Comparison of ENCODE assay signal across 26 cellular contexts in genomic region chr12:57156701-57157403, GRCh38. TPM values are rescaled to one million over a fixed set of nuclear protein-coding genes. Genes with fewer than 3 reads are reported as not detected.
DNase-seq lines count a peak whose midpoint lies in the region; ATAC-seq and TF ChIP-seq lines count a peak whose summit lies in the region.
"Had no signal": no experiment of that assay in that cellular context is flagged by ENCODE, and none has a peak within 500 bp of the region (broad histone marks: within the 10 kb centered on the region; RNA-seq: fewer than 3 reads in every experiment).

No MANE protein-coding gene starts in this region.

- H3K9me3 Mint-ChIP-seq in glutamatergic neuron (ENCODE audit: unreplicated experiment), result peaks cover 9% of the 10 kb centered on the region
- H3K9me3 Mint-ChIP-seq: activated T-helper 17 cell treated with anti-CD3 and anti-CD28 coated beads, Interleukin-2, amount 50 U/mL, for 72 hours; CD8-positive, alpha-beta T cell; central memory CD8-positive, alpha-beta T cell; H9; nephron had no signal

- CTCF ChIA-PET in SK-N-SH (lab: Yijun Ruan, JAX), result interaction anchor here (1.0 to 33.3 kb wide), 6 partner anchors 24 to 302 kb away, joined by 3 to 616 read pairs (median 4); partner anchors contain the start of gene GLI1

- no peak overlapping the region for H3K4me2 ChIP-seq in SK-N-SH

- peaks cover 7% of the 10 kb centered on the region for H3K27me3 Mint-ChIP-seq in glutamatergic neuron (ENCODE audit: unreplicated experiment)
- H3K27me3 Mint-ChIP-seq: activated naive CD8-positive, alpha-beta T cell; activated T-helper 17 cell treated with anti-CD3 and anti-CD28 coated beads, Interleukin-2, amount 50 U/mL, for 72 hours; central memory CD8-positive, alpha-beta T cell had no signal

- peak; percentile 11 for DNase-seq in COLO668 (lab: John Stamatoyannopoulos, UW; ENCODE audit: unreplicated experiment)
- peak; percentile 18 for DNase-seq in NB4 (ENCODE audit: low read depth)
- no peak for DNase-seq in glutamatergic neuron
- peak; percentile 82 for DNase-seq in spleen
- DNase-seq in GM10266 (ENCODE audit: extremely low spot score), result no peak
- no peak for DNase-seq in SK-N-SH
- DNase-seq: activated CD4-positive, alpha-beta T cell treated with anti-CD3 and anti-CD28 coated beads, Interleukin-2, amount 50 U/mL, for 48 hours; activated CD4-positive, CD25-positive, alpha-beta regulatory T cell; activated CD8-positive, alpha-beta memory T cell treated with anti-CD3 and anti-CD28 coated beads, Interleukin-2, amount 50 U/mL, for 48 hours; CD8-positive, alpha-beta T cell; DMS79 treated with DMSO at 0.1 percent for 48 hours; H9; kidney glomerular epithelial cell; midbrain; NCI-H1105; NCI-H2029; NCI-H2227 treated with DMSO at 0.1 percent for 48 hours; RPMI8226; stimulated activated naive CD8-positive, alpha-beta T cell treated with anti-CD3 and anti-CD28 coated beads, Interleukin-15, Interleukin-2, amounts not matched to agents 100 U/mL and 50 U/mL, for 24 hours had no signal

- H3K79me2 ChIP-seq in SK-N-SH (ENCODE audit: insufficient read depth), result no peaks in the 10 kb centered on the region

- ATAC-seq in HG03159 (IDR thresholded peaks at IDR 0.05; ENCODE audit: unreplicated experiment), result no peak
- ATAC-seq: activated T-helper 17 cell treated with anti-CD3 and anti-CD28 coated beads, Interleukin-2, amount 50 U/mL, for 72 hours; CD8-positive, alpha-beta T cell; stimulated activated naive CD8-positive, alpha-beta T cell treated with anti-CD3 and anti-CD28 coated beads, Interleukin-15, Interleukin-2, amounts not matched to agents 100 U/mL and 50 U/mL, for 24 hours had no signal

- H3K36me3 ChIP-seq in spleen, result peaks cover 0 to 73% (median 3%) of the 10 kb centered on the region in 6 donors
- H3K36me3 ChIP-seq in SK-N-SH (replicated peaks in 1 of 2; ENCODE audit: control insufficient read depth in 1 of 2, insufficient read depth in 2 of 2, low read length in 1 of 2), result peaks cover 35 to 66% of the 10 kb centered on the region in 2 experiments

- intact Hi-C loops in spleen (cut with DNase I; ENCODE audit: low total_unique reads), result no loop called here

- no peak overlapping the region for H3K9ac ChIP-seq in SK-N-SH

- no peak for TF ChIP-seq RAD21 in SK-N-SH (IDR thresholded peaks at IDR 0.05; ENCODE audit: low read length)

- H3K9me2 ChIP-seq in SK-N-SH, result no peaks in the 10 kb centered on the region

- peaks cover 4 to 83% (median 47%) of the 10 kb centered on the region in 6 donors for H3K4me1 ChIP-seq in spleen
- H3K4me1 ChIP-seq in SK-N-SH (ENCODE audit: control insufficient read depth in 1 of 2, insufficient read depth in 2 of 2, low read depth in 1 of 2, low read length in 1 of 2), result peaks cover 16 to 49% of the 10 kb centered on the region in 2 experiments

- no peaks in the 10 kb centered on the region for H3K4me1 Mint-ChIP-seq in glutamatergic neuron (ENCODE audit: low read depth, unreplicated experiment)
- H3K4me1 Mint-ChIP-seq: activated T-helper 17 cell treated with anti-CD3 and anti-CD28 coated beads, Interleukin-2, amount 50 U/mL, for 72 hours had no signal

- H3F3A ChIP-seq in SK-N-SH (replicated peaks; ENCODE audit: insufficient read depth), result peaks cover 5% of the 10 kb centered on the region

- H3K27ac ChIP-seq in spleen (peak overlapping the region in 4 of 8 donors; percentile 8 to 62 (median 36)), SK-N-SH (ENCODE audit: low read depth in 2 of 2, low read length in 1 of 2) (peak overlapping the region in 1 of 2 experiments; percentile 23; a peak in 1 of 4 replicates)
- H3K27ac ChIP-seq: pancreas had no signal

- POLR2A ChIA-PET in SK-N-SH (lab: Yijun Ruan, JAX), result interaction anchor here (1.0 kb wide), 1 partner anchor 29 kb away, joined by 3 read pairs; the partner anchor contains the start of gene LRP1

- no peak overlapping the region for H3K4me3 Mint-ChIP-seq in glutamatergic neuron (ENCODE audit: unreplicated experiment)
- H3K4me3 Mint-ChIP-seq: activated naive CD8-positive, alpha-beta T cell; activated T-helper 17 cell treated with anti-CD3 and anti-CD28 coated beads, Interleukin-2, amount 50 U/mL, for 72 hours; CD8-positive, alpha-beta T cell; central memory CD8-positive, alpha-beta T cell; nephron had no signal

- no peaks in the 10 kb centered on the region for H4K20me1 ChIP-seq in SK-N-SH (ENCODE audit: insufficient read depth)

- H3K36me3 Mint-ChIP-seq in glutamatergic neuron (ENCODE audit: unreplicated experiment), result peaks cover 23% of the 10 kb centered on the region
- H3K36me3 Mint-ChIP-seq: activated naive CD8-positive, alpha-beta T cell had no signal

- no peak for TF ChIP-seq CTCF in NB4 (IDR thresholded peaks at IDR 0.05; ENCODE audit: low read depth, low read length)
- no peak for TF ChIP-seq CTCF in glutamatergic neuron (IDR thresholded peaks at IDR 0.05; ENCODE audit: partially characterized antibody, unreplicated experiment)
- TF ChIP-seq CTCF in spleen (IDR thresholded peaks at IDR 0.05 in 8 of 11, conservative IDR thresholded peaks at IDR 0.05 in 3 of 11), result no peak
- no peak for TF ChIP-seq CTCF in GM10266 (IDR thresholded peaks at IDR 0.05; ENCODE audit: control insufficient read depth, insufficient read depth, low read depth, missing control alignments)
- TF ChIP-seq CTCF in SK-N-SH (IDR thresholded peaks at IDR 0.05), result no peak

- no peak overlapping the region for H2AFZ ChIP-seq in SK-N-SH (ENCODE audit: low read depth)

- 40 to 68% (median 46%) methylated on average over 13 to 16 of the region's 16 CpGs for WGBS in spleen, 5 donors
- 91% methylated on average over 9 of the region's 16 CpGs for WGBS in SK-N-SH (ENCODE audit: low lambda C conversion rate)

- H3K9me3 ChIP-seq in spleen (no peaks in the 10 kb centered on the region), SK-N-SH (no peaks in the 10 kb centered on the region)
- H3K9me3 ChIP-seq: pancreas, tibial nerve had no signal

- TF ChIP-seq POLR2A in NB4 (IDR thresholded peaks at IDR 0.05; ENCODE audit: extremely low read depth, insufficient read length) (no peak), spleen (IDR thresholded peaks at IDR 0.05) (no peak)

- peaks cover 0 to 14% (median 0%) of the 10 kb centered on the region in 7 donors for H3K27me3 ChIP-seq in spleen (replicated peaks in 1 of 7)
- no peaks in the 10 kb centered on the region for H3K27me3 ChIP-seq in SK-N-SH (ENCODE audit: insufficient read depth)
- H3K27me3 ChIP-seq: pancreas, tibial nerve had no signal

- no peak for TF ChIP-seq EP300 in SK-N-SH (IDR thresholded peaks at IDR 0.05; ENCODE audit: borderline replicate concordance in 1 of 2, low read depth in 1 of 2, low read length in 1 of 2)

- peak overlapping the region; percentile 43 for H3K27ac Mint-ChIP-seq in glutamatergic neuron (ENCODE audit: unreplicated experiment)
- H3K27ac Mint-ChIP-seq: activated naive CD8-positive, alpha-beta T cell; activated T-helper 17 cell treated with anti-CD3 and anti-CD28 coated beads, Interleukin-2, amount 50 U/mL, for 72 hours; CD8-positive, alpha-beta T cell; H9 had no signal

- no peak overlapping the region for H3K4me3 ChIP-seq in NB4 (ENCODE audit: low read depth, low read length)
- no peak overlapping the region for H3K4me3 ChIP-seq in spleen
- H3K4me3 ChIP-seq in SK-N-SH (ENCODE audit: low read depth in 2 of 2, low read length in 1 of 2), result no peak overlapping the region
- H3K4me3 ChIP-seq: pancreas, tibial nerve had no signal

RNA-seq across cellular contexts. Expression of gene LRP1-AS, which starts 9.4 kb away (rescaled TPM):
- not detected for total RNA-seq in glutamatergic neuron (ENCODE audit: unreplicated experiment)
- not detected for total RNA-seq in spleen
- polyA plus RNA-seq in spleen, result not detected
- polyA plus RNA-seq in SK-N-SH (2012; rRNA removed), result not detected in 2 replicates
- not detected in 2 replicates for polyA plus RNA-seq in SK-N-SH (2012; cell fraction: cytosol; rRNA removed)
- not detected in 2 replicates for polyA plus RNA-seq in SK-N-SH (2012; cell fraction: nucleus; rRNA removed)
- total RNA-seq: activated T-helper 17 cell treated with anti-CD3 and anti-CD28 coated beads, Interleukin-2, amount 50 U/mL, for 72 hours; CD8-positive, alpha-beta T cell; H9; pancreas; tibial nerve had no signal
- polyA plus RNA-seq: pancreas had no signal

RNA-seq across cellular contexts. Expression of gene LRP1, which starts 28.6 kb away (rescaled TPM):
- total RNA-seq in glutamatergic neuron (ENCODE audit: unreplicated experiment) (125 TPM), spleen (100 to 1,000 TPM; 103 to 216 (median 181) TPM)
- polyA plus RNA-seq in spleen (10 to 100 TPM in 2 of 3 donors, 1 to 10 TPM in 1; 8.9 to 24.0 (median 13.0) TPM), SK-N-SH (2012; rRNA removed) (18.8 and 55.0 TPM in 2 replicates)
- polyA plus RNA-seq in SK-N-SH (2012; cell fraction: cytosol; rRNA removed), result 22.3 and 34.9 TPM in 2 replicates
- polyA plus RNA-seq in SK-N-SH (2012; cell fraction: nucleus; rRNA removed), result 127 and 168 TPM in 2 replicates

RNA-seq across cellular contexts. Expression of gene STAT6, which starts 45.7 kb away (rescaled TPM):
- total RNA-seq in glutamatergic neuron (ENCODE audit: unreplicated experiment) (34.4 TPM), spleen (100 to 1,000 TPM; 196 to 336 (median 280) TPM)
- polyA plus RNA-seq in spleen (100 to 1,000 TPM; 140 to 312 (median 241) TPM), SK-N-SH (2012; rRNA removed) (0.15 and 0.42 TPM in 2 replicates)
- 0.05 and 0.19 TPM in 2 replicates for polyA plus RNA-seq in SK-N-SH (2012; cell fraction: cytosol; rRNA removed)
- polyA plus RNA-seq in SK-N-SH (2012; cell fraction: nucleus; rRNA removed), result 0.73 and 0.83 TPM in 2 replicates

RNA-seq across cellular contexts. Expression of gene NXPH4, which starts 59.7 kb away (rescaled TPM):
- total RNA-seq in glutamatergic neuron (ENCODE audit: unreplicated experiment), result 10.5 TPM
- total RNA-seq in spleen, result under 1 TPM in 3 of 7 donors, not detected in 4; 0.28 to 0.60 (median 0.54) TPM
- under 1 TPM; 0.11 to 0.19 (median 0.15) TPM for polyA plus RNA-seq in spleen
- 0.18 and 0.31 TPM in 2 replicates for polyA plus RNA-seq in SK-N-SH (2012; rRNA removed)
- polyA plus RNA-seq in SK-N-SH (2012; cell fraction: cytosol; rRNA removed), result 0.12 and 0.24 TPM in 2 replicates
- 0.25 and 0.45 TPM in 2 replicates for polyA plus RNA-seq in SK-N-SH (2012; cell fraction: nucleus; rRNA removed)

Comparison
In these comparisons a context has a peak if more than half of its experiments do, and no peak if none do; other contexts are left out.
1. DNase-seq: peak in COLO668 (single experiment), NB4 (single experiment) and spleen (single experiment); none in glutamatergic neuron (single experiment), GM10266 (single experiment) and SK-N-SH (single experiment).